Comparison of ENCODE assay signal across 8 cellular contexts in the genomic region with DNA sequence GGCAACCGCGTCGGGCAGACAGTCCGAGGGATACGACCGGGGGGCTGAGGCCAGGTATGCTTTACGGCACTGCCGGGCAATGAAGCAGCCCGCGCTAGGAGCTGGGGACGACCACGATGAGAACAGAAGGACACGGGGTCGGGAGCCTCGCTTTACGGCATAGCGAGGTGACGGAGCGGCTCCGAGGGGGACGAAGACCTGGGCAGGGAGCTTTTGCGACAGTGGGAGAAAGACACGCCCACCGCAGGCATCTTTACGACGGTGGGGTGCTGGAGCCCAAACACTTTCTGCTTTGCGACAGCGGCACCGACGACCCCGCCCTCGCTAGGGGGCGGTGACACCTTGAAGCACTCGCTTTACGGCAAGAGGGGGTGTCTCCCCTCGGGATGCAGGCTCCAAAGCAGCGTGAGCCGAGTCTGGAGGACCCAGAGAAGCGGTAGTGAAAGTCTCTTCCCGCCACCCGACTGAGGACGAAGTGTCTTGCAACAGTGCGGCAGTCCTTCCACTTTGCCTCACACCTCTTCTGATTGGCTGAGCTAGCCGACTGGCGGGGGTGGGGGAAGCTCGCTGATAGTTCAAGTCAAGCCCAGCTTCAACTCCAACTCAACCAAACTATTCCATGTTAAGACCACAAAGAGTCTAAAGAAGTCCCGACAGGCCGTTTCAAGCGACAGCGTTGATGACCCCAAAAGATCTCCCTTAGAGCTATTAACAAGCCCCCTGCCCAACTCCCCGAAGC. TPM values are rescaled to one million over a fixed set of nuclear protein-coding genes. Genes with fewer than 3 reads are reported as not detected.
A peak's percentile ranks its signal among the peaks of the same experiment; 100 is the strongest.
DNase-seq lines count a peak whose midpoint lies in the region; ATAC-seq and TF ChIP-seq lines count a peak whose summit lies in the region.

No MANE protein-coding gene starts in this region.

- H2AFZ ChIP-seq in KMS-11 (ENCODE audit: low read depth): peak overlapping the region; percentile 30; the same call in 1 of the 2 replicates

- H3K79me2 ChIP-seq in KMS-11 (ENCODE audit: insufficient read depth, low read depth): no peaks in the 10 kb centered on the region

- no peaks in the 10 kb centered on the region for H3K27me3 ChIP-seq in KMS-11 (ENCODE audit: insufficient read depth, low read depth)
- H3K27me3 ChIP-seq in Panc1 (ENCODE audit: control insufficient read depth, insufficient read depth, low read length): no peaks in the 10 kb centered on the region
- no peaks in the 10 kb centered on the region for H3K27me3 ChIP-seq in muscle layer of colon (ENCODE audit: control insufficient read depth in 1 of 2, insufficient read depth in 2 of 2, low read length in 2 of 2)

- H3K36me3 ChIP-seq in KMS-11 (ENCODE audit: insufficient read depth): no peaks in the 10 kb centered on the region
- H3K36me3 ChIP-seq in Panc1 (ENCODE audit: control insufficient read depth, insufficient read depth, low read length): no peaks in the 10 kb centered on the region; the same call in 1 of the 2 replicates
- peaks cover 17% of the 10 kb centered on the region for H3K36me3 ChIP-seq in muscle layer of colon (ENCODE audit: insufficient read depth, low read length)

- ATAC-seq in GM21723 (IDR thresholded peaks at IDR 0.05; ENCODE audit: unreplicated experiment) (peak; percentile 49), Panc1 (peak; percentile 84), esophagus mucosa (peak; percentile 86)
- peak; percentile 66 to 77 for ATAC-seq in activated T-cell treated with anti-CD3 and anti-CD28 coated beads, Interleukin-2, amount 50 U/mL, for 72 hours (replicated peaks in 1 of 2)

- H3K27me3 Mint-ChIP-seq in activated T-cell treated with anti-CD3 and anti-CD28 coated beads, Interleukin-2, amount 50 U/mL, for 72 hours (ENCODE audit: low read depth): no peaks in the 10 kb centered on the region

- H3K9ac ChIP-seq in KMS-11 (no peak overlapping the region), muscle layer of colon (ENCODE audit: low read length) (peak overlapping the region; percentile 91)

- TF ChIP-seq CTCF in KMS-11 (conservative IDR thresholded peaks at IDR 0.05; ENCODE audit: low read depth, low read length): no peak
- no peak for TF ChIP-seq CTCF in Panc1 (IDR thresholded peaks at IDR 0.05)

- no peaks in the 10 kb centered on the region for H3K9me3 ChIP-seq in Panc1 (ENCODE audit: control insufficient read depth, insufficient read depth, low read depth, low read length)
- H3K9me3 ChIP-seq in muscle layer of colon (ENCODE audit: low read length): no peaks in the 10 kb centered on the region

- no peaks in the 10 kb centered on the region for H4K20me1 ChIP-seq in KMS-11 (ENCODE audit: insufficient read depth)

- H3K27ac ChIP-seq in KMS-11 (no peak overlapping the region), Panc1 (ENCODE audit: low read length) (peak overlapping the region; percentile 89), muscle layer of colon (ENCODE audit: low read depth, low read length) (peak overlapping the region; percentile 98)

- no TSS peak for BruUV-seq in Panc1 (replicated peaks; lab: Mats Ljungman, UMichigan)

- peak overlapping the region; percentile 83 to 92 for H3K4me3 Mint-ChIP-seq in activated T-cell treated with anti-CD3 and anti-CD28 coated beads, Interleukin-2, amount 50 U/mL, for 72 hours

- CTCF ChIA-PET in Panc1 (lab: Charles Lee): interaction anchor here (0.6 to 0.7 kb wide), 4 partner anchors 17 to 189 kb away, joined by 3 to 5 read pairs (median 3); no protein-coding TSS in a partner anchor

- H3K4me3 ChIP-seq in KMS-11 (IDR thresholded peaks at IDR 0.05; ENCODE audit: insufficient read depth, low read depth, low read length): no peak overlapping the region
- H3K4me3 ChIP-seq in Panc1 (ENCODE audit: low read depth in 2 of 2, low read length in 2 of 2): peak overlapping the region; percentile 81 to 90
- H3K4me3 ChIP-seq in muscle layer of colon (ENCODE audit: low read depth in 1 of 2, low read length in 2 of 2): peak overlapping the region; percentile 68 to 98

- no peak overlapping the region for H3K4me2 ChIP-seq in KMS-11

- H3K36me3 Mint-ChIP-seq in activated T-cell treated with anti-CD3 and anti-CD28 coated beads, Interleukin-2, amount 50 U/mL, for 72 hours (ENCODE audit: insufficient read depth in 2 of 2): peaks cover 0 to 4% of the 10 kb centered on the region in 2 donors

- peak overlapping the region; percentile 96 for H3K27ac Mint-ChIP-seq in activated T-cell treated with anti-CD3 and anti-CD28 coated beads, Interleukin-2, amount 50 U/mL, for 72 hours

- intact Hi-C loops in Panc1 (cut with micrococcal nuclease; ENCODE audit: unreplicated experiment): no loop called here

- H3K4me1 ChIP-seq in KMS-11 (ENCODE audit: low read depth, poor library complexity, severe bottlenecking): no peaks in the 10 kb centered on the region
- H3K4me1 ChIP-seq in Panc1 (ENCODE audit: control insufficient read depth, insufficient read depth, low read length): peaks cover 7% of the 10 kb centered on the region
- peaks cover 21% of the 10 kb centered on the region for H3K4me1 ChIP-seq in muscle layer of colon (ENCODE audit: insufficient read depth, low read length)

- in situ Hi-C loops in Panc1 (cut with HindIII; ENCODE audit: low pct_unique_long_range_greater_than_20kb, low sequenced_read_pairs): no loop called here

- no peaks in the 10 kb centered on the region for H3K9me3 Mint-ChIP-seq in activated T-cell treated with anti-CD3 and anti-CD28 coated beads, Interleukin-2, amount 50 U/mL, for 72 hours

- DNase-seq in DMS53 treated with DMSO at 0.1 percent for 48 hours (lab: John Stamatoyannopoulos, UW; ENCODE audit: unreplicated experiment): peak; percentile 98
- peak; percentile 96 for DNase-seq in Panc1 (ENCODE audit: low read depth, low spot score)
- peak; percentile 95 to 98 for DNase-seq in activated T-cell treated with anti-CD3 and anti-CD28 coated beads, Interleukin-2, amount 50 U/mL, for 72 hours
- DNase-seq in stimulated activated CD8-positive, alpha-beta memory T cell treated with anti-CD3 and anti-CD28 coated beads, Interleukin-7, amount 100 ng/mL, for 1 hour (ENCODE audit: low read depth in 2 of 2): peak; percentile 91

- POLR2A ChIA-PET in Panc1 (lab: Charles Lee): interaction anchor here (0.5 to 1.1 kb wide), 6 partner anchors 16 to 698 kb away, joined by 3 to 5 read pairs (median 3); partner anchors contain the start of gene ZBTB4

- peaks cover 42% of the 10 kb centered on the region for H3K4me1 Mint-ChIP-seq in activated T-cell treated with anti-CD3 and anti-CD28 coated beads, Interleukin-2, amount 50 U/mL, for 72 hours (ENCODE audit: low read depth)

RNA-seq across cellular contexts. Expression of gene NEURL4, which starts 0.4 kb away (rescaled TPM):
- 58.9 TPM for total RNA-seq in Panc1 (2021; ENCODE audit: unreplicated experiment)
- 53.8 TPM for polyA plus RNA-seq in Panc1 (2012; ENCODE audit: insufficient read length)
- 10 to 100 TPM; 35.7 to 37.6 TPM for total RNA-seq in activated T-cell treated with anti-CD3 and anti-CD28 coated beads, Interleukin-2, amount 50 U/mL, for 72 hours
- total RNA-seq in esophagus mucosa: 13.5 TPM

RNA-seq across cellular contexts. Expression of gene ACAP1, which starts 6.8 kb away (rescaled TPM):
- total RNA-seq in Panc1 (2021; ENCODE audit: unreplicated experiment): 2.7 TPM
- 5.3 TPM for polyA plus RNA-seq in Panc1 (2012; ENCODE audit: insufficient read length)
- 100 to 1,000 TPM; 690 to 708 TPM for total RNA-seq in activated T-cell treated with anti-CD3 and anti-CD28 coated beads, Interleukin-2, amount 50 U/mL, for 72 hours
- 3.8 TPM for total RNA-seq in esophagus mucosa

RNA-seq across cellular contexts. Expression of gene GPS2, which starts 14.4 kb away (rescaled TPM):
- total RNA-seq in Panc1 (2021; ENCODE audit: unreplicated experiment) (96.6 TPM), esophagus mucosa (38.9 TPM)
- polyA plus RNA-seq in Panc1 (2012; ENCODE audit: insufficient read length): 119 TPM
- 10 to 100 TPM; 50.5 to 50.7 TPM for total RNA-seq in activated T-cell treated with anti-CD3 and anti-CD28 coated beads, Interleukin-2, amount 50 U/mL, for 72 hours

RNA-seq across cellular contexts. Expression of gene EIF5A, which starts 22.1 kb away (rescaled TPM):
- total RNA-seq in Panc1 (2021; ENCODE audit: unreplicated experiment): 728 TPM
- polyA plus RNA-seq in Panc1 (2012; ENCODE audit: insufficient read length): 878 TPM
- 100 to 1,000 TPM; 547 to 594 TPM for total RNA-seq in activated T-cell treated with anti-CD3 and anti-CD28 coated beads, Interleukin-2, amount 50 U/mL, for 72 hours
- 623 TPM for total RNA-seq in esophagus mucosa

RNA-seq across cellular contexts. Expression of gene KCTD11, which starts 22.4 kb away (rescaled TPM):
- 11.0 TPM for total RNA-seq in Panc1 (2021; ENCODE audit: unreplicated experiment)
- polyA plus RNA-seq in Panc1 (2012; ENCODE audit: insufficient read length): 10.9 TPM
- 1 to 10 TPM; 4.9 to 5.5 TPM for total RNA-seq in activated T-cell treated with anti-CD3 and anti-CD28 coated beads, Interleukin-2, amount 50 U/mL, for 72 hours
- total RNA-seq in esophagus mucosa: 32.9 TPM

Comparison
In these comparisons a context has a peak if more than half of its experiments do, and no peak if none do; other contexts are left out.
1. RNA of gene ACAP1, which starts 6.8 kb away (total RNA-seq): 690 to 708 TPM in activated T-cell treated with anti-CD3 and anti-CD28 coated beads, Interleukin-2, amount 50 U/mL, for 72 hours; 3.8 TPM in esophagus mucosa (single experiment) and 2.7 TPM in Panc1 (single experiment); every median in the first group is over 100 times any median in the second.
2. Peak in every context shown above with its lines, with median percentiles within 50 percentile points of each other: DNase-seq and ATAC-seq.